In genomic region chr15:72171981-72172380, GRCh38 we compare ENCODE assay signal across 6 cellular contexts. TPM values are rescaled to one million over a fixed set of nuclear protein-coding genes. Genes with fewer than 3 reads are reported as not detected.
"Had no signal": no experiment of that assay in that cellular context is flagged by ENCODE, and none has a peak within 500 bp of the region (broad histone marks: within the 10 kb centered on the region; RNA-seq: fewer than 3 reads in every experiment).

No MANE protein-coding gene starts in this region.

RNA-seq across cellular contexts. Expression of gene GRAMD2A, which starts 25.6 kb away (rescaled TPM):
- total RNA-seq: activated CD4-positive, alpha-beta memory T cell treated with anti-CD3 and anti-CD28 coated beads, Interleukin-2, amount 10 ng/mL, durations not matched to agents 7 days and 5 days; activated CD4-positive, alpha-beta T cell treated with anti-CD3 and anti-CD28 coated beads, Interleukin-2, amount 10 ng/mL, durations not matched to agents 7 days and 5 days; activated naive CD4-positive, alpha-beta T cell treated with anti-CD3 and anti-CD28 coated beads, Interleukin-2, amount 50 U/mL, for 72 hours; activated naive CD8-positive, alpha-beta T cell treated with anti-CD3 and anti-CD28 coated beads, Interleukin-2, amount 10 ng/mL, durations not matched to agents 7 days and 5 days; cardiac septum; glomerular endothelial cell had no signal
